In the genomic region with DNA sequence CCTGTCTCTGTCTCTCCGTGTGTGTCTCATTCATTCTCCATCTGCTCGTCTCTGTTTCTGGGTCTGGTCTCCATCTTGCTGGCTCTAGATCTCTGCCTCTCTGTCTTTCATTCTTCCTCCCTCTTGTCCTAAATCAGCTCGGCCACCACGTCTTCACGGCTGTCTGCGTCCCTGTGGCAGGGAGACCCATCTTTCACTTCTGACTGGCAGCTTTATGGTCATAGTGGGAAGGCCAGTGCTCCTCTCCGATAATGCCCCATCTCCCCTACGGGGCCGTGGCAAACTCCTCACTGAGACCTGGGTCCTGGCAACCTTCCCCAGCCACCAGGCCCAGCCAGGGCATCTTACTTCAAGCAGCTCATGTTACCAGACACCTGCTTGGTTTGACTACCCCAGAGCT, we compare ENCODE assay signal across 21 cellular contexts. TPM values are rescaled to one million over a fixed set of nuclear protein-coding genes. Genes with fewer than 3 reads are reported as not detected.
"Had no signal": no experiment of that assay in that cellular context is flagged by ENCODE, and none has a peak within 500 bp of the region (broad histone marks: within the 10 kb centered on the region; RNA-seq: fewer than 3 reads in every experiment).

No MANE protein-coding gene starts in this region.

- ATAC-seq: activated CD4-positive, CD25-positive, alpha-beta regulatory T cell treated with anti-CD3 and anti-CD28 coated beads, Interleukin-2, amount 50 U/mL, for 24 hours; activated CD8-positive, alpha-beta T cell treated with anti-CD3 and anti-CD28 coated beads, Interleukin-2, amount 10 ng/mL, durations not matched to agents 7 days and 5 days; activated naive CD8-positive, alpha-beta T cell treated with anti-CD3 and anti-CD28 coated beads, Interleukin-2, amount 50 U/mL, for 24 hours; left lobe of liver had no signal

- DNase-seq: activated CD4-positive, alpha-beta T cell treated with anti-CD3 and anti-CD28 coated beads, Interleukin-2, amount 10 ng/mL, durations not matched to agents 7 days and 5 days; activated CD8-positive, alpha-beta T cell treated with anti-CD3 and anti-CD28 coated beads, Interleukin-2, amount 10 ng/mL, durations not matched to agents 7 days and 5 days; activated naive CD4-positive, alpha-beta T cell treated with Interleukin-2 at 50 U/mL for 16 hours; activated naive CD8-positive, alpha-beta T cell treated with anti-CD3 and anti-CD28 coated beads, Interleukin-2, amount 50 U/mL, for 24 hours; activated T-cell treated with anti-CD3 and anti-CD28 coated beads, Interleukin-2, amount 50 U/mL, for 24 hours; anterior cingulate cortex; cortex of kidney; erythroblast; head of caudate nucleus; midbrain; occipital lobe; stimulated activated CD4-positive, alpha-beta T cell treated with anti-CD3 and anti-CD28 coated beads, Interleukin-2, amount 100 ng/mL, for 24 hours; stimulated activated naive CD4-positive, alpha-beta T cell treated with Interleukin-2 at 50 U/mL for 16 hours; T-helper 9 cell; uterus had no signal

- H3K36me3 ChIP-seq: tibial nerve, uterus had no signal

- H3K4me3 Mint-ChIP-seq: activated CD4-positive, alpha-beta T cell treated with anti-CD3 and anti-CD28 coated beads, Interleukin-2, amount 10 ng/mL, durations not matched to agents 7 days and 5 days; activated CD8-positive, alpha-beta T cell treated with anti-CD3 and anti-CD28 coated beads, Interleukin-2, amount 10 ng/mL, durations not matched to agents 7 days and 5 days; activated naive CD8-positive, alpha-beta T cell treated with anti-CD3 and anti-CD28 coated beads, Interleukin-2, amount 50 U/mL, for 24 hours; activated T-cell treated with anti-CD3 and anti-CD28 coated beads, Interleukin-2, amount 50 U/mL, for 24 hours had no signal

- H3K27ac ChIP-seq: tibial nerve, uterus had no signal

- H3K4me3 ChIP-seq: lung, tibial nerve, uterus had no signal

- H3K27ac Mint-ChIP-seq: activated CD4-positive, alpha-beta T cell treated with anti-CD3 and anti-CD28 coated beads, Interleukin-2, amount 10 ng/mL, durations not matched to agents 7 days and 5 days; activated CD8-positive, alpha-beta T cell treated with anti-CD3 and anti-CD28 coated beads, Interleukin-2, amount 10 ng/mL, durations not matched to agents 7 days and 5 days; activated naive CD8-positive, alpha-beta T cell treated with anti-CD3 and anti-CD28 coated beads, Interleukin-2, amount 50 U/mL, for 24 hours; activated T-cell treated with anti-CD3 and anti-CD28 coated beads, Interleukin-2, amount 50 U/mL, for 24 hours; activated T-helper 2 cell treated with anti-CD3 and anti-CD28 coated beads, Interferon-gamma antibody, Interleukin-2, Interleukin-4, amounts not matched to agents 10 μg/mL and 5 μg/mL and 100 μg/mL, durations not matched to agents 14 hours and 24 hours and 36 hours; progenitor cell of endocrine pancreas had no signal

- H3K9me3 Mint-ChIP-seq: activated CD4-positive, alpha-beta T cell treated with anti-CD3 and anti-CD28 coated beads, Interleukin-2, amount 10 ng/mL, durations not matched to agents 7 days and 5 days; activated naive CD8-positive, alpha-beta T cell treated with anti-CD3 and anti-CD28 coated beads, Interleukin-2, amount 50 U/mL, for 24 hours; activated T-cell treated with anti-CD3 and anti-CD28 coated beads, Interleukin-2, amount 50 U/mL, for 24 hours; activated T-helper 2 cell treated with anti-CD3 and anti-CD28 coated beads, Interferon-gamma antibody, Interleukin-2, Interleukin-4, amounts not matched to agents 10 μg/mL and 5 μg/mL and 100 μg/mL, durations not matched to agents 14 hours and 24 hours and 36 hours had no signal

- H3K9me3 ChIP-seq: tibial nerve, uterus had no signal

- H3K27me3 ChIP-seq: tibial nerve, uterus had no signal

RNA-seq across cellular contexts. Expression of gene COL16A1, which starts 5.2 kb away (rescaled TPM):
- total RNA-seq: activated CD4-positive, alpha-beta T cell treated with anti-CD3 and anti-CD28 coated beads, Interleukin-2, amount 10 ng/mL, durations not matched to agents 7 days and 5 days; activated CD8-positive, alpha-beta T cell treated with anti-CD3 and anti-CD28 coated beads, Interleukin-2, amount 10 ng/mL, durations not matched to agents 7 days and 5 days; activated T-helper 2 cell treated with anti-CD3 and anti-CD28 coated beads, Interferon-gamma antibody, Interleukin-2, Interleukin-4, amounts not matched to agents 10 μg/mL and 5 μg/mL and 100 μg/mL, durations not matched to agents 14 hours and 24 hours and 36 hours had no signal

RNA-seq across cellular contexts. Expression of gene ADGRB2, which starts 55.1 kb away (rescaled TPM):
- total RNA-seq: left lobe of liver had no signal
